20 cellular contexts compared by ENCODE assay signal in the genomic region with DNA sequence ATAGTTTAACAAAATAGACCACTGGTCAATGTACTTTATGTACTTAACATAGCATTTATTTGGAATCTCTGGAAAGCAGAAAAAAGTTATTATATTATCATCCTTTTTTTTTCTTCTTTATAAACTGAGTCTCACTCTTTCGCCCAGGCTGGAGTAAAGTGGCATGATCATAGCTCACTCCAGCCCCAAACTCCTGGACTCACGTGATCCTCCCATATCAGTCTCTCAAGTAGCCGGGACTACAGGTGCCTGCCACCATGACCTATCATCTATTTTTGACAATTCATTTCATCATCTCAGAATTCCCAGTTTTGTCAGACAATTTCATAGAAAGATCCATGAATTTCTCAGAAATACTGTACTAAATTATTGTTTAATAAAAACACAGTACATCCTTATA.
"Had no signal": no experiment of that assay in that cellular context is flagged by ENCODE, and none has a peak within 500 bp of the region (broad histone marks: within the 10 kb centered on the region; RNA-seq: fewer than 3 reads in every experiment).

No MANE protein-coding gene starts in this region.

- ATAC-seq: naive thymus-derived CD8-positive, alpha-beta T cell; natural killer cell treated with Interleukin-12 subunit alpha and Interleukin-12 subunit beta and Interleukin-15 and Interleukin-18, amount 100 ng/mL, for 72 hours; pancreas; right lobe of liver; stimulated activated effector memory CD8-positive, alpha-beta T cell treated with anti-CD3 and anti-CD28 coated beads, Interleukin-12 subunit alpha, Interleukin-12 subunit beta, amount 100 ng/mL, for 72 hours; stimulated activated naive B cell treated with anti-CD40 and anti-IgM and Interleukin-4, amounts not matched to agents 10 μg/mL and 1 μg/mL and 100 μg/mL, for 72 hours had no signal

- DNase-seq: naive thymus-derived CD8-positive, alpha-beta T cell; nephron progenitor cell; nucleus accumbens; pancreas; retina; right lobe of liver; sigmoid colon; small intestine; stimulated activated CD4-positive, alpha-beta T cell treated with anti-CD3 and anti-CD28 coated beads, Interleukin-15, amount 100 ng/mL, for 24 hours; stimulated activated CD4-positive, alpha-beta T cell treated with anti-CD3 and anti-CD28 coated beads, Interleukin-2, amount 100 ng/mL, for 24 hours; stimulated activated CD4-positive, alpha-beta T cell treated with anti-CD3 and anti-CD28 coated beads, Interleukin-2, amount 100 ng/mL, for 48 hours; stimulated activated CD4-positive, alpha-beta T cell treated with anti-CD3 and anti-CD28 coated beads, Interleukin-4, amount 100 ng/mL, for 24 hours; stimulated activated naive B cell treated with anti-CD40 and anti-IgM and Interleukin-4, amounts not matched to agents 10 μg/mL and 1 μg/mL and 100 μg/mL, for 72 hours; stimulated activated naive CD4-positive, alpha-beta T cell treated with Interleukin-2 at 50 U/mL for 16 hours; stomach; thyroid gland; trophoblast cell; upper lobe of left lung had no signal
